8 cellular contexts compared by ENCODE assay signal in the genomic region with DNA sequence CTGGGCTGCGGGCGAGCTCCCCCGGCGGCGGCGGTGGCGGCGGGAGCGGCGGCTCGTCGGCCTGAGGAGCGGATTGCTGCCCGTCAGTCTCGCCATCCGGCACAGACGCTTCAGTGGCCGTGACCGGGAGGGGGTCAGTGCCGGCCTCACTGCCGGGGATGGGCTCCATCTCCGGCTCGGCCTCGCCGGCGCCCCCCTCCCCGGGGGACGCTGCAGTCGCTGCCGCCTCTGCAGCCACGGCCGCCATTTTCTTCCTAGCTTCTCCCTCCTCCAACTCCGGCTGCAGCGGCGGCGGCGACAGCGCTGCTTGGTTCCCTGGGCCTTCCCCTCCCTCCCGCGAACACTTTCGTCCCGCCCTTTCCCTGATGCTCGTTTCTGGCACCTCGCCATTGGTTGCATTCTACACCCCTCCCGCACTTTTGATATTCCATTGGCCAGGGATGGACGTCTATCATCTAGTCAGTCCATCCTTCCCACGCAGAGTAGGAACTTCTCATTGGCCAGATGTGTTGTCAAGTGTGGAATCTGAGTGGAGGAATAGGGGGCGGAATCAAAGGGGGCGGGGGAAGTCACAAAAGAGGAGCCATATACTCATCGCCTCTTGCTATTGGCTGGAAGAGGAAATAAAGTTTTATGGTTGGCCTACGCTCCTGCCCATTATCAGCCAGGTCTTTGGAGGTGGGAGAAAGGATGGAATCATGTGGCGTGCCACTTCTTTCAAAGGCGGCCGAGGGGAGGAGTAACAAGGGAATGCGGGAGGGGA. TPM values are rescaled to one million over a fixed set of nuclear protein-coding genes. Genes with fewer than 3 reads are reported as not detected.
DNase-seq lines count a peak whose midpoint lies in the region; ATAC-seq, FAIRE-seq and TF ChIP-seq lines count a peak whose summit lies in the region.

A gene with protein sequence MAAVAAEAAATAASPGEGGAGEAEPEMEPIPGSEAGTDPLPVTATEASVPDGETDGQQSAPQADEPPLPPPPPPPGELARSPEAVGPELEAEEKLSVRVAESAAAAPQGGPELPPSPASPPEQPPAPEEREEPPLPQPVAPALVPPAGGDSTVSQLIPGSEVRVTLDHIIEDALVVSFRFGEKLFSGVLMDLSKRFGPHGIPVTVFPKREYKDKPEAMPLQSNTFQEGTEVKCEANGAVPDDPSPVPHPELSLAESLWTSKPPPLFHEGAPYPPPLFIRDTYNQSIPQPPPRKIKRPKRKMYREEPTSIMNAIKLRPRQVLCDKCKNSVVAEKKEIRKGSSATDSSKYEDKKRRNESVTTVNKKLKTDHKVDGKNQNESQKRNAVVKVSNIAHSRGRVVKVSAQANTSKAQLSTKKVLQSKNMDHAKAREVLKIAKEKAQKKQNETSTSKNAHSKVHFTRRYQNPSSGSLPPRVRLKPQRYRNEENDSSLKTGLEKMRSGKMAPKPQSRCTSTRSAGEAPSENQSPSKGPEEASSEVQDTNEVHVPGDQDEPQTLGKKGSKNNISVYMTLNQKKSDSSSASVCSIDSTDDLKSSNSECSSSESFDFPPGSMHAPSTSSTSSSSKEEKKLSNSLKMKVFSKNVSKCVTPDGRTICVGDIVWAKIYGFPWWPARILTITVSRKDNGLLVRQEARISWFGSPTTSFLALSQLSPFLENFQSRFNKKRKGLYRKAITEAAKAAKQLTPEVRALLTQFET (minus strand): TSS at position 309 of the 763 bp plus-strand sequence. CDS start 62 bp downstream, at position 247.

- intact Hi-C loops in Right ventricle myocardium superior (cut with DNase I) (no loop called here), pancreas (cut with DNase I) (no loop called here), tibial artery (cut with DNase I; ENCODE audit: low total_unique reads) (loop anchor here (5.0 to 10.0 kb wide), 2 partner anchors 48 to 105 kb away; no protein-coding TSS in a partner anchor)

- DNase-seq in NCI-H1436 (lab: John Stamatoyannopoulos, UW) (peak; percentile 100), T follicular helper cell (ENCODE audit: low read depth) (peak; percentile 98), adipocyte (ENCODE audit: low read depth) (peak; percentile 100), Right ventricle myocardium superior (peak; percentile 98), pancreas (peak; percentile 99 to 100 (median 99)), tibial artery (peak; percentile 99 to 100)

- no peak for TF ChIP-seq CTCF in GM12875 (IDR thresholded peaks at IDR 0.05; ENCODE audit: borderline replicate concordance, insufficient read depth, low read depth, low read length)
- peak in 1 of 4 donors; percentile 7 for TF ChIP-seq CTCF in pancreas (IDR thresholded peaks at IDR 0.05)
- TF ChIP-seq CTCF in tibial artery (IDR thresholded peaks at IDR 0.05), result no peak

- peak within 1 kb of the TSS; percentile 96 for H3K9ac ChIP-seq in adipocyte (ENCODE audit: low read length)

- 0 to 2% methylated on average over 24 to 55 of the region's 55 CpGs for WGBS in pancreas, 2 donors

- ATAC-seq in HG02798 (IDR thresholded peaks at IDR 0.05; ENCODE audit: poor library complexity, unreplicated experiment) (peak; percentile 89), Right ventricle myocardium superior (ENCODE audit: poor library complexity) (peak; percentile 96), pancreas (peak; percentile 87 to 97 (median 90))

- H3K27ac ChIP-seq in pancreas (peak within 1 kb of the TSS; percentile 94 to 98 (median 96)), tibial artery (peak within 1 kb of the TSS; percentile 98 to 99)

- FAIRE-seq in pancreas (lab: Jason Lieb, UNC), result peak; percentile 99

- peaks cover 9% of the 10 kb centered on the region for H3K36me3 ChIP-seq in adipocyte (ENCODE audit: control insufficient read depth, insufficient read depth, low read length, severe bottlenecking)
- H3K36me3 ChIP-seq in pancreas, result peaks cover 0 to 10% (median 0%) of the 10 kb centered on the region in 3 donors
- H3K36me3 ChIP-seq in tibial artery, result peaks cover 4 to 31% (median 14%) of the 10 kb centered on the region in 3 donors

- H3K4me1 ChIP-seq in adipocyte (ENCODE audit: control insufficient read depth, insufficient read depth, low read length), result peaks cover 6% of the 10 kb centered on the region
- H3K4me1 ChIP-seq in pancreas, result peaks cover 0 to 8% (median 8%) of the 10 kb centered on the region in 3 donors
- H3K4me1 ChIP-seq in tibial artery, result peaks cover 0 to 21% (median 9%) of the 10 kb centered on the region in 4 donors

- no peaks in the 10 kb centered on the region for H3K9me3 ChIP-seq in adipocyte (ENCODE audit: control insufficient read depth, low read length)
- no peaks in the 10 kb centered on the region for H3K9me3 ChIP-seq in pancreas
- H3K9me3 ChIP-seq in tibial artery, result no peaks in the 10 kb centered on the region

- H3K27me3 ChIP-seq in adipocyte (replicated peaks; ENCODE audit: control insufficient read depth, insufficient read depth, low read length), result peaks cover 4% of the 10 kb centered on the region
- no peaks in the 10 kb centered on the region for H3K27me3 ChIP-seq in pancreas
- H3K27me3 ChIP-seq in tibial artery, result no peaks in the 10 kb centered on the region

- H3K4me3 ChIP-seq in GM12875 (ENCODE audit: low read depth, low read length), result peak within 1 kb of the TSS; percentile 97
- H3K4me3 ChIP-seq in adipocyte (ENCODE audit: low read length), result peak within 1 kb of the TSS; percentile 94
- peak within 1 kb of the TSS; percentile 57 to 99 (median 92) for H3K4me3 ChIP-seq in pancreas
- H3K4me3 ChIP-seq in tibial artery, result peak within 1 kb of the TSS; percentile 77 to 99

RNA-seq across cellular contexts. Expression of the gene that starts here (rescaled TPM):
- total RNA-seq in Right ventricle myocardium superior, result 8.8 TPM
- 10 to 100 TPM in 4 of 6 donors, 1 to 10 TPM in 2; 8.3 to 14.5 (median 11.8) TPM for total RNA-seq in pancreas
- 1 to 10 TPM; 7.9 to 9.7 TPM for polyA plus RNA-seq in pancreas

Comparison
In these comparisons a context has a peak if more than half of its experiments do, and no peak if none do; other contexts are left out.
1. Peak in every context shown above with its lines: DNase-seq, ATAC-seq, H3K4me3 ChIP-seq and H3K27ac ChIP-seq.